24 cellular contexts compared by ENCODE assay signal in the genomic region with DNA sequence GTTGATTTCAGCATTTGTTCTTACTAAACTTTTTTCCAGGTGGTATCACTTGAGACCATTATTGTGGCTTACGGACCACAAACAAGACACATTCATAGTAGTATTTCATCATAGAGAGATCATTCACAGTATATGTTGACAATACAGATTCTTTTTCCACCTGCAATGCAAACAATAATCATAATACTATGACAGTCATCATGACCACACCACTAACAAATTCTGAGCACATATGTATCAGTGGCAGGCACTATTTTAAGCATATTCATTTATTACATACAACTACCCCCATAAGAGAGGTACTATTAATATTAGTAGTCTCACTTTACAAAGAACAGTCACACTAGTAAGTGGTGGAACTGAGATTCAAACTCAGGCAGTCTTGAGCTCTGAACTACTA.
"Had no signal": no experiment of that assay in that cellular context is flagged by ENCODE, and none has a peak within 500 bp of the region (broad histone marks: within the 10 kb centered on the region; RNA-seq: fewer than 3 reads in every experiment).

No MANE protein-coding gene starts in this region.

- DNase-seq: colonic mucosa; cortex of kidney; effector CD8-positive, alpha-beta T cell; effector memory CD8-positive, alpha-beta T cell; endodermal cell; erythroblast; esophagus squamous epithelium; foreskin fibroblast; foreskin melanocyte; gastrocnemius medialis; glutamatergic neuron; head of caudate nucleus; heart right ventricle; hippocampal formation; left cardiac atrium; left lung; left ventricle myocardium superior; lower lobe of right lung; mesenchymal stem cell; mucosa of descending colon; naive B cell had no signal

- H3K27me3 Mint-ChIP-seq: dendritic cell treated with granulocyte-macrophage colony-stimulating factor and Interleukin-4, amounts not matched to agents 40 ng/mL and 50 ng/mL, for 4 days; effector memory CD8-positive, alpha-beta T cell; naive B cell had no signal

- H3K9me3 Mint-ChIP-seq: dendritic cell treated with granulocyte-macrophage colony-stimulating factor and Interleukin-4, amounts not matched to agents 40 ng/mL and 50 ng/mL, for 4 days; effector memory CD8-positive, alpha-beta T cell; endodermal cell; mesothelial cell of epicardium; naive B cell had no signal

- ATAC-seq: effector memory CD8-positive, alpha-beta T cell; esophagus mucosa; gastrocnemius medialis; heart right ventricle; left cardiac atrium; left lung; left ventricle myocardium superior; lower lobe of right lung; mucosa of descending colon had no signal

- H3K4me1 Mint-ChIP-seq: endodermal cell, naive B cell had no signal

- H3K4me3 Mint-ChIP-seq: dendritic cell treated with granulocyte-macrophage colony-stimulating factor and Interleukin-4, amounts not matched to agents 40 ng/mL and 50 ng/mL, for 4 days; effector memory CD8-positive, alpha-beta T cell; endodermal cell; mesothelial cell of epicardium; naive B cell had no signal

- H3K27ac Mint-ChIP-seq: dendritic cell treated with granulocyte-macrophage colony-stimulating factor and Interleukin-4, amounts not matched to agents 40 ng/mL and 50 ng/mL, for 4 days; effector memory CD8-positive, alpha-beta T cell; endodermal cell; mesothelial cell of epicardium; naive B cell had no signal
